In the genomic region with DNA sequence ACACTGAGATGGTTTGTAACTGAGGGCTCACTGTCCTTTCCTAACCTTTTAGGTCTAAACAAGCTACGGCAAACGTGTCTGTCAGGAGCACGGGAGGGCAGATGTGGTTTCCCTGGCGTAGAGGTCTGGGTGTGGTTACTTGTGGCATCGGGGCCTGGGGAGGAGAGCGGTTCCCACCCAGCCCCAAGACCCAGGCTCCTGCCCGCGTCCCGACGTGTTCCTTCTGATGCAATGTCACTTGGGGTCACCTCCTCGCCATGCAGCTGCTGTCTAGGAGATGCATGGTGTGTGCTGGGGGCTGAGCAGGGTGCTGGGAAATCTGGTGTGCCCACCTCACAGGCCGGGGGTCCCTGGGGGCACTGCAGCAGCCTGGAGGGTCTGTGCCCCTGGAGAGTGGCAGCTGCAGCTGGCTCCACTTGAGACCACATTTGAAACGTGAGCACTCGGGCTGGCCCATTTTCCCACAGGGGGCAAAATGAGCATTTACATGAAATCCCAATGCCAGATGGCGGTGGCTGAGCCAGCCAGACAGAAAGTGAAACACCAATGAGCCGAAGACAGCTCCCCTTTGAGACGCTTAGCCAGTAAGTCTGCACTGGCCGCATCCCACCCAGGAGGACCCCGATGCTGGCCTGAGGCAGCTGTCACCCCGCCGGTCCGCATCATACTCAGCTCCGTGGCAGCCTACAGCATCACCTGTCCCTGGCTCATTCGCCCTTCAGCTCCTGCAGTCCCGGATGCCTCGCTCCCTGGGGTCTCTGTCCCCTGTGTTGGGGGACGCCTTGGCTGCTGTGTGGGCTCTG, we compare ENCODE assay signal across 1 cellular context.
TF ChIP-seq lines count a peak whose summit lies in the region.

No MANE protein-coding gene starts in this region.

TF ChIP-seq in WTC11, 78 proteins besides CTCF, POLR2A, EP300 and RAD21 (continued from another document):
- TF ChIP-seq IRF1 (CRISPR knock-in tag; IDR thresholded peaks at IDR 0.05) (no peak), HMGA2 (CRISPR knock-in tag; IDR thresholded peaks at IDR 0.05) (no peak), EMX1 (CRISPR knock-in tag; IDR thresholded peaks at IDR 0.05) (no peak), NFATC4 (CRISPR knock-in tag; IDR thresholded peaks at IDR 0.05) (no peak), ZNF423 (CRISPR knock-in tag; IDR thresholded peaks at IDR 0.05) (no peak), PRDM15 (CRISPR knock-in tag; IDR thresholded peaks at IDR 0.05) (no peak), NR1H2 (CRISPR knock-in tag; IDR thresholded peaks at IDR 0.05) (no peak), AR (CRISPR knock-in tag; IDR thresholded peaks at IDR 0.05) (no peak)
- TF ChIP-seq, protein P1, sequence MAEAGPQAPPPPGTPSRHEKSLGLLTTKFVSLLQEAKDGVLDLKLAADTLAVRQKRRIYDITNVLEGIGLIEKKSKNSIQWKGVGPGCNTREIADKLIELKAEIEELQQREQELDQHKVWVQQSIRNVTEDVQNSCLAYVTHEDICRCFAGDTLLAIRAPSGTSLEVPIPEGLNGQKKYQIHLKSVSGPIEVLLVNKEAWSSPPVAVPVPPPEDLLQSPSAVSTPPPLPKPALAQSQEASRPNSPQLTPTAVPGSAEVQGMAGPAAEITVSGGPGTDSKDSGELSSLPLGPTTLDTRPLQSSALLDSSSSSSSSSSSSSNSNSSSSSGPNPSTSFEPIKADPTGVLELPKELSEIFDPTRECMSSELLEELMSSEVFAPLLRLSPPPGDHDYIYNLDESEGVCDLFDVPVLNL (CRISPR knock-in tag; IDR thresholded peaks at IDR 0.05; ENCODE audit: borderline replicate concordance, low read depth): no peak
